Comparison of ENCODE assay signal across 8 cellular contexts in the genomic region with DNA sequence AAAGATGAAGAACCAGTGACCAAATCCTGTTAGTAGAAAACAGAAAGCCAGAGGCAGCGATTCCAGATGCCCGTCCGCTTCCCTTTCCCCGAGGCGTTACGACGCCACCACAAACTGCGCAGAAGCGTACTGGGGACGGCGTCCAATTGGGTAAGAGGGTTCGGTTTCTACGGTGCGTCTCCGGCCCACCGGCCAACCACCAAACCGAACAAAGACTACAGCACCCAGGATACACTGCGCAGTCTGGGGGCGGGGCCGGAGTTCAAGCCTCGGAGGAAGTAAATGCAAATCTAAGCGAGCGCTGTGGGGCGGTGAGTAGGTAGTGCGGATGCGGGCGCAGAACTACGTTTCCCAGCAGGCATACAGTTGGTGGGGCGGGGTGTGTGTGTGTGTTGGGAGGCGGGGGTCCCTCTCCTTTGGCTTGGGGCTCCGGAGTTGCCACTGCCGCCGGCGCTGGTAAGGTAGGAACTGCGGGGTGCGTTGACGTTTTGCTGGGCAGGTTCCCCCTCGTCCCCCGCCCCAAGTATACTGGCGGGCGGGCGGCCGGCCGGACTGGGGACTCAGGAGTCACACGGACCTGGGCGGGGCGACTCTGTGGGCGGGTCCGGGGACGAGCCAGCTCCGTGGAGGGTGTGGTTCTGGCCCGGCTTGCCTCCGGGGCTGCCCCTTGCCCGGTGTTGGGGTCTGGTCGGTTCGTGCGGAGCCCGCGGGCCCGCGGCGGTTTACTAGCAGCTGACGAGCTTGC.
DNase-seq lines count a peak whose midpoint lies in the region; ATAC-seq, FAIRE-seq and TF ChIP-seq lines count a peak whose summit lies in the region.

A gene with protein sequence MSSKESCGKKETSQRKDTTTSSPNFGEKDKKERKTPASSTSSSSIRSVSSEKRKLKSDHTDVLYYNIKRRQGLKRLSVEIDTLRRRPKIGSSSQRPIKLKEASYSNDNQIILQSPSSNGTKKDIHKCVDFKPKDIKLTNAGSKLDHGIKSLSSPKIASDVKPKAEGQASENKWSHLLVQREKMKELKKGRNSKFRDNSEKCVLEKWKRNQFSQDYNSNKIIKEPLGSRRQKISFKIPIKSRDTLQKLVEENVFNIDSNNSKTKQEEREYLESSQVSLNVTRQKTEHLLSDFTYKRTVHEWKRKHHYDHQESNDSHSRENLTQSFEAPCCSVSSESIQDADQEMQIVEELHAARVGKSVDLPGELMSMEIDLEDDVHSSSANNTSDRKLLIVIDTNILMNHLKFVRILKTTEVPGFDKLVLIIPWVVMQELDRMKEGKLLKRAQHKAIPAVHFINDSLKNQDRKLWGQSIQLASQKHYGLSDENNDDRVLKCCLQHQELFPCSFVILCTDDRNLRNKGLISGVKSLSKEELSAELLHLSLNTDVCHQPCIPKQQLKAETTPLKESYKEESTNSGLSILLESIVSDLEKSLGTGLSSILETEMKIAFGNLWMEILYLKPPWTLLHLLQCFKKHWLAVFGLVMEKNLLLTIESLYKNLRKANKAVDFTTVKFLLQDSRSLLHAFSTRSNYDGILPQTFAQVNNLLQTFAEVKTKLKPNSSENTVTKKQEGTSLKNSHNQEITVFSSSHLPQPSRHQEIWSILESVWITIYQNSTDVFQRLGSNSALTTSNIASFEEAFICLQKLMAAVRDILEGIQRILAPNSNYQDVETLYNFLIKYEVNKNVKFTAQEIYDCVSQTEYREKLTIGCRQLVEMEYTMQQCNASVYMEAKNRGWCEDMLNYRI (plus strand): TSS at position 314 of the 745 bp plus-strand sequence. CDS start 3,675 bp downstream, outside the sequence.
TSS of gene TRMT1L (minus strand) at position 100 of the 745 bp plus-strand sequence. CDS start 241 bp downstream, outside the sequence.

- peak; percentile 94 for ATAC-seq in HG03196 (IDR thresholded peaks at IDR 0.05; ENCODE audit: unreplicated experiment)

- peak; percentile 76 for FAIRE-seq in islet of Langerhans (lab: Jason Lieb, UNC)

- DNase-seq in AG08395 (ENCODE audit: low spot score) (peak; percentile 96), NCI-H345 (lab: John Stamatoyannopoulos, UW) (peak; percentile 100), cerebellar cortex (ENCODE audit: low spot score) (peak; percentile 100)
- peak; percentile 96 for DNase-seq in activated CD4-positive, CD25-positive, alpha-beta regulatory T cell treated with anti-CD3 and anti-CD28 coated beads, Interleukin-2, amount 50 U/mL, for 16 hours (ENCODE audit: low read depth, low spot score)
- DNase-seq in stimulated activated CD4-positive, alpha-beta T cell treated with anti-CD3 and anti-CD28 coated beads, Interleukin-12 subunit alpha, Interleukin-12 subunit beta, amount 100 ng/mL, for 4 hours = peak; percentile 96

- TF ChIP-seq POLR2A in GM18951 (IDR thresholded peaks at IDR 0.05; ENCODE audit: extremely low read depth, insufficient read depth, insufficient read length) = peak; percentile 88

- in situ Hi-C loops in GM18951 (cut with MboI; ENCODE audit: low sequenced_read_pairs, unreplicated experiment) = loop anchor here (25.0 kb wide), 1 partner anchor 345 kb away; no protein-coding TSS in a partner anchor

Comparison
In these comparisons a context has a peak if more than half of its experiments do, and no peak if none do; other contexts are left out.
1. Peak in every context shown above with its lines: DNase-seq and ATAC-seq.